Comparison of ENCODE assay signal across 16 cellular contexts in the genomic region with DNA sequence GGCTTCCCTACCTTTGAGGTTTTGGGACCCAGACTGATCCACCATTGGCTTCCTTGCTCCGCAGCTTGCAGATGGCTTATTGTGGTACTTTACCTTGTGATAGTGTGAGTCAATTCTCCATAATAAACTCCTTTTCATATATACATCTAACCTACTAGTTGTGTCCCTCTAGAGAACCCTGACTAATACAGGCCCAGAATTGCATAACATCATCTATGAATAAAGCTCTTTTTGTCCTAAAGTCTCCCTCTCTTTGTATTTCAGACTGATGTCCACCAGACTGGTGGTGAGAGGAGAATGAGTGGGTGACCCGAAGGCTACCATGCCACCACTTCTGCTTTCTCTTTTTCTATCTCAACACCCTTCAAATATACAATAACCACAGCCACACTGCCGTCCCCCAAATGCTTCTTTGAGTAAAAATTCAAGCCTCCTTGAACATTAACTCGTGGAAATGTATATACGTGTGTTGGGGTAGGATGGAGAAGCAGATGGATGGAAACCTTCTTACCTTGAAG.
DNase-seq lines count a peak whose midpoint lies in the region; ATAC-seq and TF ChIP-seq lines count a peak whose summit lies in the region.
"Had no signal": no experiment of that assay in that cellular context is flagged by ENCODE, and none has a peak within 500 bp of the region (broad histone marks: within the 10 kb centered on the region; RNA-seq: fewer than 3 reads in every experiment).

No MANE protein-coding gene starts in this region.

- H3K27me3 Mint-ChIP-seq in MCF 10A (ENCODE audit: insufficient read depth, unreplicated experiment): no peaks in the 10 kb centered on the region

- TF ChIP-seq CTCF in mammary epithelial cell (conservative IDR thresholded peaks at IDR 0.05 in 1 of 2, IDR thresholded peaks at IDR 0.05 in 1 of 2; ENCODE audit: extremely low read depth in 1 of 2, insufficient read depth in 1 of 2, low read depth in 1 of 2, low read length in 2 of 2) (no peak), MCF 10A (IDR thresholded peaks at IDR 0.05; ENCODE audit: unreplicated experiment) (no peak), fibroblast of pulmonary artery (IDR thresholded peaks at IDR 0.05; ENCODE audit: low read length, missing control alignments) (no peak), brain microvascular endothelial cell (IDR thresholded peaks at IDR 0.05; ENCODE audit: low read depth, low read length, missing control alignments) (no peak)

- in situ Hi-C loops in mammary epithelial cell (cut with MboI; ENCODE audit: low sequenced_read_pairs in 2 of 2) (loop anchor here in 1 of 2 donors (25.0 kb wide), 2 partner anchors 250 to 1475 kb away; no protein-coding TSS in a partner anchor), SK-MEL-5 (cut with HindIII; ENCODE audit: low pct_unique_long_range_greater_than_20kb, low sequenced_read_pairs) (no loop called here), brain microvascular endothelial cell (cut with HindIII; ENCODE audit: low pct_ligation_motif_present, low sequenced_read_pairs) (no loop called here)

- WGBS in mammary epithelial cell (ENCODE audit: low coverage, missing lambda C conversion rate): 83% methylated on average over 5 of the region's 5 CpGs

- no peaks in the 10 kb centered on the region for H3K36me3 Mint-ChIP-seq in MCF 10A (ENCODE audit: insufficient read depth, unreplicated experiment)
- H3K36me3 Mint-ChIP-seq: CD14-positive monocyte; CD8-positive, alpha-beta T cell had no signal

- no peaks in the 10 kb centered on the region for H3K36me3 ChIP-seq in mammary epithelial cell (ENCODE audit: insufficient read depth, low read length)
- H3K36me3 ChIP-seq in brain microvascular endothelial cell (replicated peaks): no peaks in the 10 kb centered on the region

- no peaks in the 10 kb centered on the region for H3K4me1 Mint-ChIP-seq in MCF 10A (ENCODE audit: insufficient read depth, unreplicated experiment)
- H3K4me1 Mint-ChIP-seq: CD14-positive monocyte had no signal

- ATAC-seq in HG03108 (IDR thresholded peaks at IDR 0.05; ENCODE audit: unreplicated experiment): no peak
- ATAC-seq: CD8-positive, alpha-beta T cell; GM23338 had no signal

- H3K27me3 ChIP-seq in mammary epithelial cell (ENCODE audit: insufficient read depth, low read length) (no peaks in the 10 kb centered on the region), brain microvascular endothelial cell (replicated peaks) (no peaks in the 10 kb centered on the region)

- H3K27ac ChIP-seq in mammary epithelial cell (ENCODE audit: insufficient read depth, low read depth, low read length) (no peak overlapping the region), brain microvascular endothelial cell (no peak overlapping the region)
- H3K27ac ChIP-seq: 22Rv1 had no signal

- no peak overlapping the region for H3K27ac Mint-ChIP-seq in MCF 10A (ENCODE audit: low read depth, unreplicated experiment)
- H3K27ac Mint-ChIP-seq: CD8-positive, alpha-beta T cell; GM23338 had no signal

- H2AFZ ChIP-seq in mammary epithelial cell (ENCODE audit: low read depth, low read length): no peak overlapping the region
- H2AFZ ChIP-seq: GM23338 had no signal

- POLR2A ChIA-PET in MCF 10A (lab: Yijun Ruan, JAX): no interaction called here

- H3K9me3 Mint-ChIP-seq in MCF 10A (ENCODE audit: unreplicated experiment): no peaks in the 10 kb centered on the region
- H3K9me3 Mint-ChIP-seq: CD8-positive, alpha-beta T cell had no signal

- H3K4me1 ChIP-seq in mammary epithelial cell (ENCODE audit: insufficient read depth, low read length): no peaks in the 10 kb centered on the region
- H3K4me1 ChIP-seq: Caco-2 had no signal

- no peak overlapping the region for H3K4me2 ChIP-seq in mammary epithelial cell (ENCODE audit: insufficient read depth, low read depth, low read length)
- H3K4me2 ChIP-seq: GM23338 had no signal

- intact Hi-C loops in mammary epithelial cell (cut with micrococcal nuclease) (no loop called here), MCF 10A (cut with micrococcal nuclease) (no loop called here)

- no peak overlapping the region for H3K9ac ChIP-seq in mammary epithelial cell (ENCODE audit: insufficient read depth, low read length)

- BruUV-seq in mammary epithelial cell (replicated peaks; lab: Mats Ljungman, UMichigan): no TSS peak
- BruUV-seq in MCF 10A (replicated peaks; lab: Mats Ljungman, UMichigan): no TSS peak

- H3K79me2 ChIP-seq in mammary epithelial cell (ENCODE audit: insufficient read depth, low read length): no peaks in the 10 kb centered on the region

- H3K4me3 Mint-ChIP-seq in MCF 10A (ENCODE audit: unreplicated experiment): no peak overlapping the region
- H3K4me3 Mint-ChIP-seq: CD8-positive, alpha-beta T cell; GM23338; H9 had no signal

- H3K9me3 ChIP-seq in mammary epithelial cell (replicated peaks; ENCODE audit: insufficient read depth, low read length): no peaks in the 10 kb centered on the region
- H3K9me3 ChIP-seq: Caco-2 had no signal

- CTCF ChIA-PET in mammary epithelial cell (lab: Charles Lee; ENCODE audit: low non-redundant PET): no interaction called here
- CTCF ChIA-PET in MCF 10A (lab: Yijun Ruan, JAX): no interaction called here

- no peaks in the 10 kb centered on the region for H4K20me1 ChIP-seq in mammary epithelial cell (ENCODE audit: insufficient read depth, low read length)

- peak; percentile 72 for DNase-seq in mammary epithelial cell
- no peak for DNase-seq in MCF 10A (ENCODE audit: unreplicated experiment)
- DNase-seq in SK-MEL-5 (ENCODE audit: low read depth, low spot score): peak; percentile 27
- DNase-seq in fibroblast of pulmonary artery (ENCODE audit: low read depth): peak; percentile 45
- no peak for DNase-seq in brain microvascular endothelial cell
- no peak for DNase-seq in inferior parietal cortex (ENCODE audit: extremely low spot score)
- DNase-seq: Caco-2; CD8-positive, alpha-beta T cell; DND-41; GF-D8; H9; KBM-7 had no signal

- H3K4me3 ChIP-seq in mammary epithelial cell (replicated peaks in 1 of 3; ENCODE audit: insufficient read depth in 1 of 3, low read depth in 2 of 3, low read length in 3 of 3): no peak overlapping the region
- no peak overlapping the region for H3K4me3 ChIP-seq in fibroblast of pulmonary artery (replicated peaks; ENCODE audit: low read depth, low read length)
- H3K4me3 ChIP-seq in brain microvascular endothelial cell (ENCODE audit: low read depth, low read length): no peak overlapping the region
- H3K4me3 ChIP-seq: GM23338 had no signal

- dilution Hi-C loops in mammary epithelial cell (cut with HindIII; ENCODE audit: low sequenced_read_pairs): no loop called here

Comparison
In these comparisons a context has a peak if more than half of its experiments do, and no peak if none do; other contexts are left out.
1. DNase-seq: peak in mammary epithelial cell (single experiment), SK-MEL-5 (single experiment) and fibroblast of pulmonary artery (single experiment); none in MCF 10A (single experiment), brain microvascular endothelial cell (single experiment) and inferior parietal cortex (single experiment).